Comparison of ENCODE assay signal across 22 cellular contexts in genomic region chr9:133234577-133235322, GRCh38. TPM values are rescaled to one million over a fixed set of nuclear protein-coding genes. Genes with fewer than 3 reads are reported as not detected.
DNase-seq lines count a peak whose midpoint lies in the region; ATAC-seq and TF ChIP-seq lines count a peak whose summit lies in the region.
"Had no signal": no experiment of that assay in that cellular context is flagged by ENCODE, and none has a peak within 500 bp of the region (broad histone marks: within the 10 kb centered on the region; RNA-seq: fewer than 3 reads in every experiment).

No MANE protein-coding gene starts in this region.

- ATAC-seq in Right ventricle myocardium inferior (no peak), Right ventricle myocardium superior (ENCODE audit: poor library complexity) (no peak)

- no peaks in the 10 kb centered on the region for H3K79me2 ChIP-seq in parathyroid adenoma

- TF ChIP-seq CTCF in left ventricle myocardium inferior (IDR thresholded peaks at IDR 0.05; ENCODE audit: borderline replicate concordance) = no peak
- no peak for TF ChIP-seq CTCF in parathyroid adenoma (IDR thresholded peaks at IDR 0.05)
- no peak for TF ChIP-seq CTCF in testis (IDR thresholded peaks at IDR 0.05)
- TF ChIP-seq CTCF in WERI-Rb-1 (IDR thresholded peaks at IDR 0.05; ENCODE audit: low read depth, low read length) = no peak

- H3K36me3 ChIP-seq in left ventricle myocardium inferior = no peaks in the 10 kb centered on the region
- no peaks in the 10 kb centered on the region for H3K36me3 ChIP-seq in parathyroid adenoma (ENCODE audit: control insufficient read depth, insufficient read depth, low read length)
- no peaks in the 10 kb centered on the region for H3K36me3 ChIP-seq in testis (ENCODE audit: low read depth, missing control alignments)
- H3K36me3 ChIP-seq in WERI-Rb-1 = no peaks in the 10 kb centered on the region
- H3K36me3 ChIP-seq: BE2C, HAP-1 had no signal

- H2AFZ ChIP-seq in parathyroid adenoma = no peak overlapping the region

- no peak overlapping the region for H3K4me3 ChIP-seq in left ventricle myocardium inferior
- no peak overlapping the region for H3K4me3 ChIP-seq in parathyroid adenoma (ENCODE audit: low read depth, low read length)
- no peak overlapping the region for H3K4me3 ChIP-seq in testis
- no peak overlapping the region for H3K4me3 ChIP-seq in WERI-Rb-1 (ENCODE audit: low read depth, low read length)
- H3K4me3 ChIP-seq: HAP-1 had no signal

- no peaks in the 10 kb centered on the region for H3K27me3 ChIP-seq in left ventricle myocardium inferior (ENCODE audit: low read depth)
- no peaks in the 10 kb centered on the region for H3K27me3 ChIP-seq in parathyroid adenoma (ENCODE audit: control insufficient read depth, insufficient read depth, low read length)
- no peaks in the 10 kb centered on the region for H3K27me3 ChIP-seq in testis
- H3K27me3 ChIP-seq in WERI-Rb-1 (ENCODE audit: insufficient read depth, low read depth, severe bottlenecking) = no peaks in the 10 kb centered on the region
- H3K27me3 ChIP-seq: BE2C had no signal

- no peaks in the 10 kb centered on the region for H3K9me3 ChIP-seq in left ventricle myocardium inferior (replicated peaks)
- H3K9me3 ChIP-seq in parathyroid adenoma (ENCODE audit: control insufficient read depth, low read length) = no peaks in the 10 kb centered on the region
- no peaks in the 10 kb centered on the region for H3K9me3 ChIP-seq in testis
- no peaks in the 10 kb centered on the region for H3K9me3 ChIP-seq in WERI-Rb-1 (ENCODE audit: severe bottlenecking)
- H3K9me3 ChIP-seq: BE2C, HAP-1 had no signal

- WGBS in testis, 2 donors = 95 to 98% methylated on average over 4 to 31 of the region's 31 CpGs

- peak overlapping the region; percentile 66 for H3K27ac ChIP-seq in left ventricle myocardium inferior (replicated peaks)
- H3K27ac ChIP-seq in parathyroid adenoma = peak overlapping the region; percentile 15
- H3K27ac ChIP-seq in testis = no peak overlapping the region
- H3K27ac ChIP-seq in WERI-Rb-1 = no peak overlapping the region
- no peak overlapping the region for H3K27ac ChIP-seq in substantia nigra (ENCODE audit: low read depth, low read length, poor library complexity, severe bottlenecking)

- H3K4me2 ChIP-seq in parathyroid adenoma (ENCODE audit: low read length) = no peak overlapping the region

- intact Hi-C loops in Right ventricle myocardium inferior (cut with DNase I) = loop anchor here (5.0 kb wide), 3 partner anchors 32 to 47 kb away; no protein-coding TSS in a partner anchor
- intact Hi-C loops in Right ventricle myocardium superior (cut with DNase I) = no loop called here
- intact Hi-C loops in left ventricle myocardium inferior (cut with micrococcal nuclease) = no loop called here
- intact Hi-C loops in testis (cut with DNase I; ENCODE audit: low total_unique reads) = no loop called here

- H3K4me1 ChIP-seq in left ventricle myocardium inferior (peaks cover 39% of the 10 kb centered on the region), parathyroid adenoma (no peaks in the 10 kb centered on the region), testis (peaks cover 18% of the 10 kb centered on the region)
- H3K4me1 ChIP-seq: BE2C had no signal

- DNase-seq in Right ventricle myocardium inferior (ENCODE audit: missing footprints) (peak; percentile 50), Right ventricle myocardium superior (no peak), left ventricle myocardium inferior (no peak), testis (peak; percentile 4), WERI-Rb-1 (no peak), substantia nigra (lab: John Stamatoyannopoulos, UW) (no peak), hypothalamus (lab: John Stamatoyannopoulos, UW) (no peak)
- DNase-seq: BE2C; CD4-positive, CD25-positive, alpha-beta regulatory T cell; COR-L47; GDM1; IMR-90; NCI-H1048; NCI-H1436; NCI-H1930; NCI-H226; NCI-H524; NCI-H82; OCI-M1 had no signal

- no peak for TF ChIP-seq POLR2A in testis (IDR thresholded peaks at IDR 0.05)

- no peak overlapping the region for H3K9ac ChIP-seq in parathyroid adenoma

RNA-seq across cellular contexts. Expression of gene OBP2B, which starts 25.7 kb away (rescaled TPM):
- total RNA-seq in Right ventricle myocardium inferior (not detected), Right ventricle myocardium superior (not detected), left ventricle myocardium inferior (not detected), testis (10 to 100 TPM; 34.0 to 53.0 TPM)
- polyA plus RNA-seq in testis (ENCODE audit: insufficient read depth, low read depth, low replicate concordance) = 35.1 TPM
- total RNA-seq: CD4-positive, CD25-positive, alpha-beta regulatory T cell; IMR-90; MCF 10A had no signal
- polyA plus RNA-seq: CD4-positive, CD25-positive, alpha-beta regulatory T cell; IMR-90 had no signal

RNA-seq across cellular contexts. Expression of gene ABO, which starts 40.3 kb away (rescaled TPM):
- total RNA-seq in Right ventricle myocardium inferior = 1.5 TPM
- 2.4 TPM for total RNA-seq in Right ventricle myocardium superior
- total RNA-seq in left ventricle myocardium inferior = 2.3 TPM
- total RNA-seq in testis = 10 to 100 TPM; 25.6 to 31.1 TPM
- 10.4 TPM for polyA plus RNA-seq in testis (ENCODE audit: insufficient read depth, low read depth, low replicate concordance)
- total RNA-seq: IMR-90, MCF 10A had no signal
- polyA plus RNA-seq: CD4-positive, CD25-positive, alpha-beta regulatory T cell; IMR-90 had no signal

Comparison
In these comparisons a context has a peak if more than half of its experiments do, and no peak if none do; other contexts are left out.
1. DNase-seq: peak in Right ventricle myocardium inferior (single experiment) and testis (single experiment); none in Right ventricle myocardium superior (single experiment), left ventricle myocardium inferior (single experiment), WERI-Rb-1 (single experiment), substantia nigra (0 of 49) and hypothalamus (0 of 51).
2. H3K27ac ChIP-seq: peak in left ventricle myocardium inferior (single experiment) and parathyroid adenoma (single experiment); none in testis (0 of 2), WERI-Rb-1 (single experiment) and substantia nigra (single experiment).
3. RNA of gene OBP2B, which starts 25.7 kb away (total RNA-seq): 34.0 to 53.0 TPM in testis; not detected in Right ventricle myocardium superior (single experiment), not detected in Right ventricle myocardium inferior (single experiment) and not detected in left ventricle myocardium inferior (single experiment); every median in the first group is over 10 times any median in the second.